ENCODE assay signal across 14 cellular contexts in the genomic region with DNA sequence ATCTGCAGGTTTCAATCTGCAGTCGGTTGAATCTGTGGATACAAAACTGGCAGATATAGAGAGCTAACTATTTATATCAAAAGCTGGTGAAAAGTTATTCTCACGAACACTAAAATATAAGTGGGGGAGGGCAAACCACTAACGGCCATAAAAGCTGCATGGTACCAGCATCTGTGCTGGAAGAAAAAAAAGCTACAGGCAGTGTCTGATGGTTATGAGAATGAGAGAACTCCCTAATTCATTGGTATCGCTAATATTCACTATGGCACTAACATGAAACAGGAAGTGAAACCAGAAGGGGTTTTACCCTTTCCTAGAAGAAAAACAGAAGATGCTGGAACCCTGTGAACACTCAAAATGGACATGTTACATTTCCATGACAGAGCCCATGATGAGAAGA. TPM values are rescaled to one million over a fixed set of nuclear protein-coding genes. Genes with fewer than 3 reads are reported as not detected.
A peak's percentile ranks its signal among the peaks of the same experiment; 100 is the strongest.
DNase-seq lines count a peak whose midpoint lies in the region; ATAC-seq and TF ChIP-seq lines count a peak whose summit lies in the region.
"Had no signal": no experiment of that assay in that cellular context is flagged by ENCODE, and none has a peak within 500 bp of the region (broad histone marks: within the 10 kb centered on the region; RNA-seq: fewer than 3 reads in every experiment).

No MANE protein-coding gene starts in this region.

- H3K4me3 Mint-ChIP-seq in mesothelial cell of epicardium: no peak overlapping the region

- no peak for TF ChIP-seq CTCF in mesothelial cell of epicardium (IDR thresholded peaks at IDR 0.05; ENCODE audit: unreplicated experiment)
- TF ChIP-seq CTCF in GM10248 (IDR thresholded peaks at IDR 0.05; ENCODE audit: control extremely low read depth, extremely low read depth, low read depth, missing control alignments): no peak

- H3K4me1 Mint-ChIP-seq in mesothelial cell of epicardium: no peaks in the 10 kb centered on the region

- no peaks in the 10 kb centered on the region for H3K27me3 Mint-ChIP-seq in mesothelial cell of epicardium (ENCODE audit: low read depth)

- ATAC-seq in GM18858 (IDR thresholded peaks at IDR 0.05; ENCODE audit: unreplicated experiment) (peak; percentile 94), GM21619 (IDR thresholded peaks at IDR 0.05; ENCODE audit: unreplicated experiment) (peak; percentile 90), HG03469 (IDR thresholded peaks at IDR 0.05; ENCODE audit: unreplicated experiment) (peak; percentile 88)

- peaks cover 36% of the 10 kb centered on the region for H3K9me3 Mint-ChIP-seq in mesothelial cell of epicardium

- peak overlapping the region; percentile 44 for H3K27ac Mint-ChIP-seq in mesothelial cell of epicardium

- DNase-seq in mesothelial cell of epicardium (ENCODE audit: low spot score in 2 of 2, unreplicated experiment in 2 of 2) (no peak), SHP77 (lab: John Stamatoyannopoulos, UW) (no peak), GM10248 (ENCODE audit: extremely low spot score) (no peak), putamen (ENCODE audit: low spot score) (no peak), SIG-M5 treated with dmso at 0.1 percent for 504 hours (lab: John Stamatoyannopoulos, UW; ENCODE audit: unreplicated experiment) (no peak)
- DNase-seq: activated effector memory CD4-positive, alpha-beta T cell treated with Interleukin-2 at 50 U/mL for 16 hours; KG1; lower lobe of right lung; SHP77 treated with DMSO at 0.1 percent for 48 hours; stimulated activated CD4-positive, alpha-beta T cell treated with anti-CD3 and anti-CD28 coated beads, Interleukin-15, amount 100 ng/mL, for 24 hours; uterus had no signal

- CTCF ChIA-PET in GM10248 (lab: Yijun Ruan, JAX): interaction anchor here (1.4 to 4.4 kb wide), 3 partner anchors 10 to 338 kb away, joined by 5 to 26 read pairs (median 10); partner anchors contain the start of gene CEP70

- POLR2A ChIA-PET in GM10248 (lab: Yijun Ruan, JAX): no interaction called here

- peaks cover 60% of the 10 kb centered on the region for H3K36me3 Mint-ChIP-seq in mesothelial cell of epicardium

RNA-seq across cellular contexts. Expression of gene CEP70, which starts 15.9 kb away (rescaled TPM):
- 51.5 to 54.8 TPM (median 51.6 TPM) in 3 replicates for total RNA-seq in mesothelial cell of epicardium

RNA-seq across cellular contexts. Expression of gene FAIM, which starts 30.4 kb away (rescaled TPM):
- 12.1 to 14.7 TPM (median 13.7 TPM) in 3 replicates for total RNA-seq in mesothelial cell of epicardium
